ENCODE assay signal across 8 cellular contexts in genomic region chr2:164495491-164496223, GRCh38.
DNase-seq lines count a peak whose midpoint lies in the region; ATAC-seq and TF ChIP-seq lines count a peak whose summit lies in the region.

No MANE protein-coding gene starts in this region.

- H3K36me3 ChIP-seq in HUES48 (ENCODE audit: control insufficient read depth, insufficient read depth, low read length), result peaks cover 4% of the 10 kb centered on the region; the same call in 1 of the 2 replicates

- H3K9me3 Mint-ChIP-seq in stimulated activated memory B cell treated with anti-CD40 and anti-IgM and Interleukin-4, amounts not matched to agents 10 μg/mL and 1 μg/mL and 100 μg/mL, for 72 hours, result no peaks in the 10 kb centered on the region

- no peaks in the 10 kb centered on the region for H3K36me3 Mint-ChIP-seq in stimulated activated memory B cell treated with anti-CD40 and anti-IgM and Interleukin-4, amounts not matched to agents 10 μg/mL and 1 μg/mL and 100 μg/mL, for 72 hours

- no peaks in the 10 kb centered on the region for H3K27me3 Mint-ChIP-seq in stimulated activated memory B cell treated with anti-CD40 and anti-IgM and Interleukin-4, amounts not matched to agents 10 μg/mL and 1 μg/mL and 100 μg/mL, for 72 hours

- H3K9me3 ChIP-seq in HUES48 (ENCODE audit: control insufficient read depth, insufficient read depth, low read length), result no peaks in the 10 kb centered on the region

- in situ Hi-C loops in astrocyte of the spinal cord (cut with HindIII; ENCODE audit: low sequenced_read_pairs), result no loop called here

- DNase-seq in AG08396 (ENCODE audit: low spot score), result peak; percentile 18
- peak; percentile 67 for DNase-seq in astrocyte of the spinal cord (ENCODE audit: low read depth, low spot score)
- no peak for DNase-seq in left colon
- DNase-seq in NCI-H2196 (lab: John Stamatoyannopoulos, UW; ENCODE audit: unreplicated experiment), result no peak
- no peak for DNase-seq in germinal center (ENCODE audit: low spot score)

- intact Hi-C loops in left colon (cut with DNase I, micrococcal nuclease), result no loop called here

- ATAC-seq in left colon, result peak; percentile 53
- no peak for ATAC-seq in stimulated activated memory B cell treated with anti-CD40 and anti-IgM and Interleukin-4, amounts not matched to agents 10 μg/mL and 1 μg/mL and 100 μg/mL, for 72 hours
- ATAC-seq in GM21825 (IDR thresholded peaks at IDR 0.05; ENCODE audit: unreplicated experiment), result no peak

- no peaks in the 10 kb centered on the region for H3K4me1 Mint-ChIP-seq in stimulated activated memory B cell treated with anti-CD40 and anti-IgM and Interleukin-4, amounts not matched to agents 10 μg/mL and 1 μg/mL and 100 μg/mL, for 72 hours

- TF ChIP-seq CTCF in astrocyte of the spinal cord (IDR thresholded peaks at IDR 0.05; ENCODE audit: low read depth, low read length), result peak; percentile 70

- peaks cover 13% of the 10 kb centered on the region for H3K4me1 ChIP-seq in HUES48 (ENCODE audit: control insufficient read depth, insufficient read depth, low read length)

- H3K4me3 ChIP-seq in HUES48 (ENCODE audit: low read depth, low read length), result no peak overlapping the region
- no peak overlapping the region for H3K4me3 ChIP-seq in astrocyte of the spinal cord (ENCODE audit: low read depth, low read length)

- H3K27me3 ChIP-seq in HUES48 (ENCODE audit: control insufficient read depth, insufficient read depth, low read length), result no peaks in the 10 kb centered on the region

- peak overlapping the region; percentile 10 for H3K27ac ChIP-seq in HUES48 (ENCODE audit: low read depth, low read length)

- H3K4me3 Mint-ChIP-seq in stimulated activated memory B cell treated with anti-CD40 and anti-IgM and Interleukin-4, amounts not matched to agents 10 μg/mL and 1 μg/mL and 100 μg/mL, for 72 hours, result no peak overlapping the region

- no peak overlapping the region for H3K27ac Mint-ChIP-seq in stimulated activated memory B cell treated with anti-CD40 and anti-IgM and Interleukin-4, amounts not matched to agents 10 μg/mL and 1 μg/mL and 100 μg/mL, for 72 hours

- H3K9ac ChIP-seq in HUES48 (ENCODE audit: low read depth, low read length), result no peak overlapping the region

Comparison
In these comparisons a context has a peak if more than half of its experiments do, and no peak if none do; other contexts are left out.
1. DNase-seq: peak in AG08396 (single experiment) and astrocyte of the spinal cord (single experiment); none in left colon (0 of 2), NCI-H2196 (single experiment) and germinal center (single experiment).